8 cellular contexts compared by ENCODE assay signal in genomic region chr17:48626470-48627241, GRCh38. TPM values are rescaled to one million over a fixed set of nuclear protein-coding genes. Genes with fewer than 3 reads are reported as not detected.
DNase-seq lines count a peak whose midpoint lies in the region; ATAC-seq, FAIRE-seq and TF ChIP-seq lines count a peak whose summit lies in the region.

No MANE protein-coding gene starts in this region.

- H3K27ac ChIP-seq in PC-9 (no peak overlapping the region), GM12878 (ENCODE audit: control insufficient read depth, insufficient read depth) (no peak overlapping the region), psoas muscle (no peak overlapping the region)

- H3K4me1 ChIP-seq in PC-9 (replicated peaks; ENCODE audit: insufficient read depth) (peaks cover 3% of the 10 kb centered on the region; the same call in 1 of the 2 replicates), GM12878 (ENCODE audit: control insufficient read depth, insufficient read depth, low read length) (peaks cover 2% of the 10 kb centered on the region; the same call in 1 of the 2 replicates), psoas muscle (peaks cover 20% of the 10 kb centered on the region)

- no peaks in the 10 kb centered on the region for H3K9me3 ChIP-seq in PC-9 (ENCODE audit: insufficient read depth, low read depth)
- H3K9me3 ChIP-seq in GM12878 (replicated peaks; ENCODE audit: control insufficient read depth, insufficient read depth, low read length), result no peaks in the 10 kb centered on the region
- no peaks in the 10 kb centered on the region for H3K9me3 ChIP-seq in psoas muscle

- intact Hi-C loops in PC-9 (cut with micrococcal nuclease; ENCODE audit: unreplicated experiment) (no loop called here), GM12878 (cut with micrococcal nuclease; ENCODE audit: unreplicated experiment) (no loop called here), psoas muscle (cut with DNase I) (no loop called here), posterior cingulate gyrus (cut with DNase I) (no loop called here)

- 25% methylated on average over 28 of the region's 38 CpGs for WGBS in GM12878 (ENCODE audit: insufficient coverage, insufficient replicate concordance, low lambda C conversion rate, missing lambda C conversion rate)
- WGBS in psoas muscle, 3 donors, result 4% methylated on average over 30 to 38 of the region's 38 CpGs

- H3K4me2 ChIP-seq in PC-9 (peak overlapping the region; percentile 96), GM12878 (ENCODE audit: control insufficient read depth, insufficient read depth) (peak overlapping the region; percentile 53)

- no peaks in the 10 kb centered on the region for H3K9me2 ChIP-seq in PC-9 (ENCODE audit: insufficient read depth)

- TF ChIP-seq RAD21 in GM12878 (IDR thresholded peaks at IDR 0.05; ENCODE audit: insufficient read depth, low read depth, low read length), result no peak

- H3K27me3 ChIP-seq in PC-9 (ENCODE audit: insufficient read depth, low read depth) (peaks cover 23% of the 10 kb centered on the region; the same call in 1 of the 2 replicates), GM12878 (replicated peaks in 1 of 2; ENCODE audit: control insufficient read depth in 2 of 2, insufficient read depth in 2 of 2, low read length in 1 of 2) (peaks cover 34% of the 10 kb centered on the region in 2 experiments), psoas muscle (ENCODE audit: insufficient read depth in 3 of 3, low read length in 2 of 3) (peaks cover 0 to 99% (median 60%) of the 10 kb centered on the region in 3 donors)

- no peak for FAIRE-seq in GM12878 (lab: Jason Lieb, UNC)
- no peak for FAIRE-seq in D721Med (lab: Jason Lieb, UNC)

- RAD21 ChIA-PET in GM12878 (lab: Charles Lee; ENCODE audit: unreplicated experiment), result interaction anchor here (0.8 to 1.4 kb wide), 4 partner anchors 10 to 601 kb away, joined by 3 to 4 read pairs (median 3); no protein-coding TSS in a partner anchor

- H3K9ac ChIP-seq in GM12878 (ENCODE audit: control insufficient read depth, insufficient read depth, low read length), result no peak overlapping the region

- peaks cover 13% of the 10 kb centered on the region; the same call in 1 of the 2 replicates for H3F3A ChIP-seq in PC-9 (ENCODE audit: insufficient read depth, low read depth)

- BruUV-seq in PC-9 (replicated peaks; lab: Mats Ljungman, UMichigan) (no TSS peak), GM12878 (replicated peaks; lab: Mats Ljungman, UMichigan) (no TSS peak)

- no peaks in the 10 kb centered on the region; the same call in 1 of the 2 replicates for H4K20me1 ChIP-seq in PC-9 (ENCODE audit: insufficient read depth)
- no peaks in the 10 kb centered on the region for H4K20me1 ChIP-seq in GM12878 (ENCODE audit: control insufficient read depth, insufficient read depth)

- H3K36me3 ChIP-seq in PC-9 (ENCODE audit: low read depth) (no peaks in the 10 kb centered on the region), GM12878 (ENCODE audit: control insufficient read depth in 2 of 2, insufficient read depth in 2 of 2, low read length in 1 of 2) (no peaks in the 10 kb centered on the region; a peak in 1 of 4 replicates), psoas muscle (ENCODE audit: insufficient read depth in 1 of 2, low read depth in 1 of 2) (no peaks in the 10 kb centered on the region)

- H3K4me3 ChIP-seq in PC-9 (peak overlapping the region; percentile 70), GM12878 (0 out of 2 replicates have a peak overlapping the region, but pooled peaks have one; percentile 47), psoas muscle (peak overlapping the region; percentile 62)

- no peak for TF ChIP-seq EP300 in GM12878 (IDR thresholded peaks at IDR 0.05; ENCODE audit: borderline replicate concordance in 1 of 2, control insufficient read depth in 1 of 2, low read depth in 2 of 2, low read length in 2 of 2)

- H3K79me2 ChIP-seq in PC-9 (ENCODE audit: low read depth), result no peaks in the 10 kb centered on the region
- no peaks in the 10 kb centered on the region for H3K79me2 ChIP-seq in GM12878 (ENCODE audit: control insufficient read depth, insufficient read depth, low read length)

- peak; percentile 94 for DNase-seq in H4 (ENCODE audit: low spot score)
- peak in 1 of 2 experiments; percentile 42 for DNase-seq in PC-9
- no peak for DNase-seq in GM12878 (ENCODE audit: low read depth, low spot score)
- DNase-seq in psoas muscle, result no peak
- no peak for DNase-seq in D721Med (ENCODE audit: insufficient read length, low spot score)
- no peak for DNase-seq in hypothalamus (lab: John Stamatoyannopoulos, UW)
- DNase-seq in posterior cingulate gyrus, result no peak

- TF ChIP-seq CTCF in PC-9 (conservative IDR thresholded peaks at IDR 0.05) (no peak), GM12878 (IDR thresholded peaks at IDR 0.05 in 2 of 3, conservative IDR thresholded peaks at IDR 0.05 in 1 of 3; ENCODE audit: control insufficient read depth in 2 of 3, extremely low read depth in 1 of 3, insufficient read depth in 1 of 3, low read depth in 3 of 3, low read length in 3 of 3) (no peak), psoas muscle (IDR thresholded peaks at IDR 0.05) (no peak), D721Med (IDR thresholded peaks at IDR 0.05; ENCODE audit: insufficient read depth, missing control alignments) (no peak)

- POLR2A ChIA-PET in PC-9 (lab: Charles Lee; ENCODE audit: unreplicated experiment), result no interaction called here
- POLR2A ChIA-PET in GM12878 (lab: Charles Lee), result no interaction called here

- CTCF ChIA-PET in PC-9 (lab: Charles Lee), result interaction anchor here (3.0 kb wide), 1 partner anchor 10 kb away, joined by 9 read pairs; no protein-coding TSS in a partner anchor
- CTCF ChIA-PET in GM12878 (lab: Yijun Ruan, JAX), result interaction anchor here (1.1 to 2.4 kb wide), 3 partner anchors 8 to 364 kb away, joined by 3 to 16 read pairs (median 3); no protein-coding TSS in a partner anchor

- ATAC-seq in GM12878, result peak; percentile 31
- ATAC-seq in psoas muscle, result peak in 2 of 4 donors; percentile 10 to 38
- ATAC-seq in GM18498 (IDR thresholded peaks at IDR 0.05; ENCODE audit: unreplicated experiment), result no peak

- in situ Hi-C loops in GM12878 (cut with MboI), result loop anchor here (10.0 kb wide), 1 partner anchor 782 kb away; the partner anchor contains the start of gene SCRN2

- SMC1A ChIA-PET in GM12878 (lab: Charles Lee; ENCODE audit: uncharacterized antibody, unreplicated experiment), result interaction anchor here (1.4 kb wide), 1 partner anchor 9 kb away, joined by 3 read pairs; no protein-coding TSS in a partner anchor

- peak overlapping the region; percentile 86 for H2AFZ ChIP-seq in PC-9
- no peak overlapping the region for H2AFZ ChIP-seq in GM12878 (ENCODE audit: control insufficient read depth, low read depth, low read length)

- no peak for TF ChIP-seq POLR2A in GM12878 (IDR thresholded peaks at IDR 0.05; ENCODE audit: low read depth, low read length)

RNA-seq across cellular contexts. Expression of gene HOXB9, which starts 0.5 kb away (rescaled TPM):
- 23.1 and 26.1 TPM in 2 replicates for total RNA-seq in H4 (2014; rRNA removed; shearing (Covaris generic))
- total RNA-seq in PC-9 (2021) (0.30 and 0.70 TPM in 2 replicates), GM12878 (2014; rRNA removed) (not detected in 2 replicates), GM12878 (2014; rRNA removed; fragmentation: Illumina TruSeq; extraction: Trizol) (0.04 and 0.05 TPM in 2 replicates), GM12878 (2021) (0.13 and 0.16 TPM in 2 replicates), psoas muscle (not detected)
- 0.19 and 0.42 TPM in 2 replicates for total RNA-seq in GM12878 (2013; cell fraction: nucleolus; rRNA removed)
- not detected for polyA plus RNA-seq in GM12878 (2011; ENCODE audit: low read depth)
- polyA plus RNA-seq in GM12878 (2011; rRNA removed) (0.49 and 0.69 TPM in 2 replicates), GM12878 (2014; fragmentation: Illumina TruSeq; extraction: Trizol) (0.01 TPM in 1 of 2 replicates, not detected in the other), GM12878 (2014; fragmentation: Nextera tagmentation; extraction: Ambion mirVana) (not detected), GM12878 (2014; rRNA removed) (0.09 TPM in 1 of 2 replicates, not detected in the other), GM12878 (2016; fragmentation: Nextera tagmentation; extraction: Ambion mirVana) (not detected), psoas muscle (under 1 TPM; 0.01 to 0.10 (median 0.03) TPM)
- 0.32 and 0.46 TPM in 2 replicates for polyA plus RNA-seq in GM12878 (2011; cell fraction: cytosol; rRNA removed)
- polyA plus RNA-seq in GM12878 (2011; cell fraction: nucleus; rRNA removed), result 0.53 and 0.87 TPM in 2 replicates
- polyA plus RNA-seq in GM12878 (2012), result 0.05 and 0.21 TPM in 2 replicates
- 0.15 and 0.26 TPM in 2 replicates for polyA minus RNA-seq in GM12878 (2011; rRNA and poly(A)+ RNA removed)
- polyA minus RNA-seq in GM12878 (2011; cell fraction: cytosol; rRNA and poly(A)+ RNA removed), result not detected in 2 replicates
- polyA minus RNA-seq in GM12878 (2011; cell fraction: nucleus; rRNA and poly(A)+ RNA removed), result 0.19 and 0.24 TPM in 2 replicates

RNA-seq across cellular contexts. Expression of gene HOXB8, which starts 11.6 kb away (rescaled TPM):
- 1.2 and 6.3 TPM in 2 replicates for total RNA-seq in H4 (2014; rRNA removed; shearing (Covaris generic))
- total RNA-seq in PC-9 (2021) (0.70 and 1.3 TPM in 2 replicates), GM12878 (2014; rRNA removed) (not detected in 2 replicates), GM12878 (2014; rRNA removed; fragmentation: Illumina TruSeq; extraction: Trizol) (not detected in 2 replicates), GM12878 (2021) (0.21 TPM in 1 of 2 replicates, not detected in the other), psoas muscle (not detected)
- not detected in 2 replicates for total RNA-seq in GM12878 (2013; cell fraction: nucleolus; rRNA removed)
- not detected for polyA plus RNA-seq in GM12878 (2011; ENCODE audit: low read depth)
- polyA plus RNA-seq in GM12878 (2011; rRNA removed) (not detected in 2 replicates), GM12878 (2014; fragmentation: Illumina TruSeq; extraction: Trizol) (not detected in 2 replicates), GM12878 (2014; fragmentation: Nextera tagmentation; extraction: Ambion mirVana) (not detected), GM12878 (2014; rRNA removed) (not detected in 2 replicates), GM12878 (2016; fragmentation: Nextera tagmentation; extraction: Ambion mirVana) (not detected), psoas muscle (under 1 TPM; 0.05 to 0.10 (median 0.08) TPM)
- not detected in 2 replicates for polyA plus RNA-seq in GM12878 (2011; cell fraction: cytosol; rRNA removed)
- not detected in 2 replicates for polyA plus RNA-seq in GM12878 (2011; cell fraction: nucleus; rRNA removed)
- polyA plus RNA-seq in GM12878 (2012), result not detected in 2 replicates
- polyA minus RNA-seq in GM12878 (2011; rRNA and poly(A)+ RNA removed), result not detected in 2 replicates
- polyA minus RNA-seq in GM12878 (2011; cell fraction: cytosol; rRNA and poly(A)+ RNA removed), result not detected in 2 replicates
- polyA minus RNA-seq in GM12878 (2011; cell fraction: nucleus; rRNA and poly(A)+ RNA removed), result not detected in 2 replicates

RNA-seq across cellular contexts. Expression of gene HOXB7, which starts 15.8 kb away (rescaled TPM):
- 21.2 and 22.4 TPM in 2 replicates for total RNA-seq in H4 (2014; rRNA removed; shearing (Covaris generic))
- 28.2 and 34.0 TPM in 2 replicates for total RNA-seq in PC-9 (2021)
- 0.98 and 1.3 TPM in 2 replicates for total RNA-seq in GM12878 (2013; cell fraction: nucleolus; rRNA removed)
- 3.2 and 4.2 TPM in 2 replicates for total RNA-seq in GM12878 (2014; rRNA removed)
- total RNA-seq in GM12878 (2014; rRNA removed; fragmentation: Illumina TruSeq; extraction: Trizol), result 3.6 and 5.8 TPM in 2 replicates
- 4.0 and 4.5 TPM in 2 replicates for total RNA-seq in GM12878 (2021)
- polyA plus RNA-seq in GM12878 (2011; ENCODE audit: low read depth), result 2.3 TPM
- 7.4 and 8.3 TPM in 2 replicates for polyA plus RNA-seq in GM12878 (2011; rRNA removed)
- polyA plus RNA-seq in GM12878 (2011; cell fraction: cytosol; rRNA removed), result 6.8 and 8.1 TPM in 2 replicates
- 2.5 and 4.1 TPM in 2 replicates for polyA plus RNA-seq in GM12878 (2011; cell fraction: nucleus; rRNA removed)
- polyA plus RNA-seq in GM12878 (2012), result 3.9 and 4.1 TPM in 2 replicates
- polyA plus RNA-seq in GM12878 (2014; fragmentation: Illumina TruSeq; extraction: Trizol), result 1.3 and 3.7 TPM in 2 replicates
- polyA plus RNA-seq in GM12878 (2014; fragmentation: Nextera tagmentation; extraction: Ambion mirVana), result 1 to 10 TPM; 2.8 to 3.4 TPM
- polyA plus RNA-seq in GM12878 (2014; rRNA removed), result 5.1 and 7.0 TPM in 2 replicates
- polyA plus RNA-seq in GM12878 (2016; fragmentation: Nextera tagmentation; extraction: Ambion mirVana), result 1 to 10 TPM; 4.3 to 4.8 TPM
- polyA minus RNA-seq in GM12878 (2011; rRNA and poly(A)+ RNA removed), result 1.6 and 2.8 TPM in 2 replicates
- polyA minus RNA-seq in GM12878 (2011; cell fraction: cytosol; rRNA and poly(A)+ RNA removed), result 1.7 and 2.2 TPM in 2 replicates
- 0.97 and 1.2 TPM in 2 replicates for polyA minus RNA-seq in GM12878 (2011; cell fraction: nucleus; rRNA and poly(A)+ RNA removed)
- total RNA-seq in psoas muscle, result 1 to 10 TPM in 3 of 4 donors, under 1 TPM in 1; 0.85 to 2.0 (median 1.2) TPM
- polyA plus RNA-seq in psoas muscle, result 1 to 10 TPM; 1.6 to 3.0 (median 2.8) TPM

RNA-seq across cellular contexts. Expression of gene HOXB6, which starts 21.9 kb away (rescaled TPM):
- 1.4 and 3.1 TPM in 2 replicates for total RNA-seq in H4 (2014; rRNA removed; shearing (Covaris generic))
- total RNA-seq in PC-9 (2021) (27.9 and 30.7 TPM in 2 replicates), GM12878 (2014; rRNA removed) (0.05 and 0.06 TPM in 2 replicates), GM12878 (2014; rRNA removed; fragmentation: Illumina TruSeq; extraction: Trizol) (0.09 TPM in 1 of 2 replicates, not detected in the other), GM12878 (2021) (0.13 and 0.24 TPM in 2 replicates), psoas muscle (1 to 10 TPM in 2 of 4 donors, under 1 TPM in 2; 0.66 to 3.3 (median 1.2) TPM)
- total RNA-seq in GM12878 (2013; cell fraction: nucleolus; rRNA removed), result not detected in 2 replicates
- 0.16 TPM for polyA plus RNA-seq in GM12878 (2011; ENCODE audit: low read depth)
- polyA plus RNA-seq in GM12878 (2011; rRNA removed) (0.10 TPM in 1 of 2 replicates, not detected in the other), GM12878 (2014; fragmentation: Illumina TruSeq; extraction: Trizol) (0.07 TPM in 1 of 2 replicates, not detected in the other), GM12878 (2014; fragmentation: Nextera tagmentation; extraction: Ambion mirVana) (under 1 TPM in 1 of 2 experiments, not detected in 1; 0.04 TPM), GM12878 (2014; rRNA removed) (0.22 and 0.51 TPM in 2 replicates), GM12878 (2016; fragmentation: Nextera tagmentation; extraction: Ambion mirVana) (under 1 TPM in 1 of 2 experiments, not detected in 1; 0.13 TPM), psoas muscle (1 to 10 TPM in 2 of 3 donors, under 1 TPM in 1; 0.80 to 1.6 (median 1.2) TPM)
- polyA plus RNA-seq in GM12878 (2011; cell fraction: cytosol; rRNA removed), result 0.10 and 0.27 TPM in 2 replicates
- polyA plus RNA-seq in GM12878 (2011; cell fraction: nucleus; rRNA removed), result 0.10 TPM in 1 of 2 replicates, not detected in the other
- 0.21 TPM in 1 of 2 replicates, not detected in the other for polyA plus RNA-seq in GM12878 (2012)
- polyA minus RNA-seq in GM12878 (2011; rRNA and poly(A)+ RNA removed), result 0.10 TPM in 1 of 2 replicates, not detected in the other
- not detected in 2 replicates for polyA minus RNA-seq in GM12878 (2011; cell fraction: cytosol; rRNA and poly(A)+ RNA removed)
- polyA minus RNA-seq in GM12878 (2011; cell fraction: nucleus; rRNA and poly(A)+ RNA removed), result not detected in 2 replicates

RNA-seq across cellular contexts. Expression of gene HOXB5, which starts 33.1 kb away (rescaled TPM):
- total RNA-seq in H4 (2014; rRNA removed; shearing (Covaris generic)), result 0.43 TPM in 1 of 2 replicates, not detected in the other
- total RNA-seq in PC-9 (2021), result 8.3 and 12.9 TPM in 2 replicates
- not detected in 2 replicates for total RNA-seq in GM12878 (2013; cell fraction: nucleolus; rRNA removed)
- total RNA-seq in GM12878 (2014; rRNA removed), result not detected in 2 replicates
- not detected in 2 replicates for total RNA-seq in GM12878 (2014; rRNA removed; fragmentation: Illumina TruSeq; extraction: Trizol)
- not detected in 2 replicates for total RNA-seq in GM12878 (2021)
- not detected for polyA plus RNA-seq in GM12878 (2011; ENCODE audit: low read depth)
- not detected in 2 replicates for polyA plus RNA-seq in GM12878 (2011; rRNA removed)
- not detected in 2 replicates for polyA plus RNA-seq in GM12878 (2011; cell fraction: cytosol; rRNA removed)
- polyA plus RNA-seq in GM12878 (2011; cell fraction: nucleus; rRNA removed), result not detected in 2 replicates
- polyA plus RNA-seq in GM12878 (2012), result not detected in 2 replicates
- not detected in 2 replicates for polyA plus RNA-seq in GM12878 (2014; fragmentation: Illumina TruSeq; extraction: Trizol)
- polyA plus RNA-seq in GM12878 (2014; fragmentation: Nextera tagmentation; extraction: Ambion mirVana), result not detected
- not detected in 2 replicates for polyA plus RNA-seq in GM12878 (2014; rRNA removed)
- not detected for polyA plus RNA-seq in GM12878 (2016; fragmentation: Nextera tagmentation; extraction: Ambion mirVana)
- not detected in 2 replicates for polyA minus RNA-seq in GM12878 (2011; rRNA and poly(A)+ RNA removed)
- polyA minus RNA-seq in GM12878 (2011; cell fraction: cytosol; rRNA and poly(A)+ RNA removed), result not detected in 2 replicates
- not detected in 2 replicates for polyA minus RNA-seq in GM12878 (2011; cell fraction: nucleus; rRNA and poly(A)+ RNA removed)
- under 1 TPM in 3 of 4 donors, not detected in 1; 0.17 to 0.71 (median 0.24) TPM for total RNA-seq in psoas muscle
- polyA plus RNA-seq in psoas muscle, result under 1 TPM; 0.03 to 0.30 (median 0.17) TPM

Comparison
In these comparisons a context has a peak if more than half of its experiments do, and no peak if none do; other contexts are left out.
1. RNA of gene HOXB9, which starts 0.5 kb away (total RNA-seq): 23.1 to 26.1 TPM in H4; 0.30 to 0.70 TPM in PC-9, 0.04 to 0.42 TPM in GM12878 and not detected in psoas muscle; every median in the first group is over 10 times any median in the second.
2. Peak in every context shown above with its lines, with median percentiles within 50 percentile points of each other: H3K4me3 ChIP-seq.